8 cellular contexts compared by ENCODE assay signal in genomic region chr6:144006731-144007454, GRCh38. TPM values are rescaled to one million over a fixed set of nuclear protein-coding genes. Genes with fewer than 3 reads are reported as not detected.
DNase-seq lines count a peak whose midpoint lies in the region; ATAC-seq, FAIRE-seq and TF ChIP-seq lines count a peak whose summit lies in the region.

No MANE protein-coding gene starts in this region.

- H3K18ac ChIP-seq in mesendoderm (ENCODE audit: low read length): no peak overlapping the region

- H2BK15ac ChIP-seq in mesendoderm (replicated peaks; ENCODE audit: low read depth): no peak overlapping the region

- peaks cover 6% of the 10 kb centered on the region for H3K4me1 ChIP-seq in CD4-positive, alpha-beta memory T cell (ENCODE audit: insufficient read depth, low read length)
- H3K4me1 ChIP-seq in mesendoderm (ENCODE audit: control insufficient read depth, low read depth, low read length): no peaks in the 10 kb centered on the region

- H3K23ac ChIP-seq in mesendoderm (ENCODE audit: low read length): no peak overlapping the region

- no peak overlapping the region for H4K5ac ChIP-seq in mesendoderm (ENCODE audit: low read length)

- CTCF ChIA-PET in CD4-positive, alpha-beta memory T cell (lab: Charles Lee; ENCODE audit: partially characterized antibody): interaction anchor here (0.9 kb wide), 1 partner anchor 67 kb away, joined by 4 read pairs; no protein-coding TSS in a partner anchor

- H3K4me1 Mint-ChIP-seq in CD4-positive, alpha-beta memory T cell: peaks cover 0 to 10% (median 5%) of the 10 kb centered on the region in 4 donors
- H3K4me1 Mint-ChIP-seq in chondrocyte (ENCODE audit: low read depth): peaks cover 10% of the 10 kb centered on the region

- H3K27me3 ChIP-seq in CD4-positive, alpha-beta memory T cell (ENCODE audit: insufficient read depth, low read length): no peaks in the 10 kb centered on the region
- H3K27me3 ChIP-seq in mesendoderm (ENCODE audit: insufficient read depth, low read length, poor library complexity): peaks cover 5% of the 10 kb centered on the region

- no peak for DNase-seq in CD4-positive, alpha-beta memory T cell
- DNase-seq in M059J (ENCODE audit: low read depth) (peak; percentile 67), chondrocyte (ENCODE audit: low spot score) (no peak), mesendoderm (peak; percentile 19), urothelium cell line (ENCODE audit: low spot score) (peak; percentile 46), NCI-H1105 treated with DMSO at 0.1 percent for 48 hours (lab: John Stamatoyannopoulos, UW) (no peak)

- H3K79me1 ChIP-seq in mesendoderm (ENCODE audit: low read length): no peaks in the 10 kb centered on the region

- H3K4me3 Mint-ChIP-seq in CD4-positive, alpha-beta memory T cell: peak overlapping the region; percentile 58 to 77 (median 65)
- H3K4me3 Mint-ChIP-seq in chondrocyte (ENCODE audit: unreplicated experiment): peak overlapping the region; percentile 74

- no peak overlapping the region for H3K4me3 ChIP-seq in CD4-positive, alpha-beta memory T cell (ENCODE audit: low read length in 2 of 2)
- no peak overlapping the region for H3K4me3 ChIP-seq in mesendoderm (ENCODE audit: low read length)

- no peak overlapping the region for H3K56ac ChIP-seq in mesendoderm (ENCODE audit: low read length)

- no CpG with 5 or more reads among the region's 21 CpGs for whole genome bisulfite sequencing in mesendoderm (ENCODE audit: extremely low coverage, insufficient coverage, low lambda C conversion rate)

- H3K4ac ChIP-seq in mesendoderm (ENCODE audit: low read depth, low read length): no peak overlapping the region

- H3K4me2 ChIP-seq in mesendoderm (ENCODE audit: low read length): no peak overlapping the region

- H2BK120ac ChIP-seq in mesendoderm (ENCODE audit: low read depth, low read length): no peak overlapping the region

- no peak overlapping the region for H3K27ac ChIP-seq in CD4-positive, alpha-beta memory T cell (ENCODE audit: low read depth, low read length)
- H3K27ac ChIP-seq in mesendoderm (ENCODE audit: low read depth, low read length): no peak overlapping the region

- no peaks in the 10 kb centered on the region for H3K9me3 ChIP-seq in CD4-positive, alpha-beta memory T cell (ENCODE audit: control insufficient read depth in 1 of 2, low read length in 2 of 2)

- TF ChIP-seq CTCF in chondrocyte (IDR thresholded peaks at IDR 0.05): no peak

- H2BK5ac ChIP-seq in mesendoderm (ENCODE audit: low read length): no peak overlapping the region

- H2AK5ac ChIP-seq in mesendoderm (ENCODE audit: low read length): no peak overlapping the region

- FAIRE-seq in urothelium cell line (lab: Jason Lieb, UNC): no peak

- peaks cover 6 to 15% of the 10 kb centered on the region in 2 donors for H3K27me3 Mint-ChIP-seq in CD4-positive, alpha-beta memory T cell
- H3K27me3 Mint-ChIP-seq in chondrocyte (ENCODE audit: low read depth): peaks cover 8% of the 10 kb centered on the region

- POLR2A ChIA-PET in CD4-positive, alpha-beta memory T cell (lab: Charles Lee; ENCODE audit: partially characterized antibody): no interaction called here

- H3K36me3 ChIP-seq in CD4-positive, alpha-beta memory T cell (ENCODE audit: insufficient read depth, low read length): no peaks in the 10 kb centered on the region
- no peaks in the 10 kb centered on the region for H3K36me3 ChIP-seq in mesendoderm (ENCODE audit: control insufficient read depth, insufficient read depth, low read length)

- no peak for ATAC-seq in HG03354 (IDR thresholded peaks at IDR 0.05; ENCODE audit: poor library complexity, severe bottlenecking, unreplicated experiment)
- no peak for ATAC-seq in HG03432 (IDR thresholded peaks at IDR 0.05; ENCODE audit: unreplicated experiment)

- H3K27ac Mint-ChIP-seq in CD4-positive, alpha-beta memory T cell: no peak overlapping the region
- peak overlapping the region; percentile 86 for H3K27ac Mint-ChIP-seq in chondrocyte (ENCODE audit: unreplicated experiment)

- peaks cover 0 to 5% (median under 1%) of the 10 kb centered on the region in 8 donors for H3K9me3 Mint-ChIP-seq in CD4-positive, alpha-beta memory T cell
- H3K9me3 Mint-ChIP-seq in chondrocyte (ENCODE audit: low read depth): peaks cover 20% of the 10 kb centered on the region

- no peak overlapping the region for H3K9ac ChIP-seq in mesendoderm (ENCODE audit: low read length)

- H3K36me3 Mint-ChIP-seq in CD4-positive, alpha-beta memory T cell: no peaks in the 10 kb centered on the region
- H3K36me3 Mint-ChIP-seq in chondrocyte (ENCODE audit: low read depth): peaks cover 13% of the 10 kb centered on the region

- intact Hi-C loops in CD4-positive, alpha-beta memory T cell (cut with micrococcal nuclease): no loop called here

- H3K79me2 ChIP-seq in mesendoderm (ENCODE audit: control insufficient read depth, insufficient read depth, low read length): no peaks in the 10 kb centered on the region

- no peak overlapping the region for H4K8ac ChIP-seq in mesendoderm (ENCODE audit: low read depth, low read length)

RNA-seq across cellular contexts. Expression of gene PLAGL1, which starts 1.2 kb away (rescaled TPM):
- 1 to 10 TPM; 4.1 to 4.7 TPM for total RNA-seq in CD4-positive, alpha-beta memory T cell
- 1 to 10 TPM in 1 of 2 donors, under 1 TPM in 1; 0.89 to 1.2 TPM for polyA plus RNA-seq in CD4-positive, alpha-beta memory T cell
- 3.9 and 5.4 TPM in 2 replicates for total RNA-seq in M059J (2014; rRNA removed; shearing (Covaris generic))
- total RNA-seq in chondrocyte: 81.9 to 105 TPM (median 83.1 TPM) in 3 replicates
- polyA plus RNA-seq in mesendoderm (2013, experiment 1 of 2): 3.4 TPM
- polyA plus RNA-seq in mesendoderm (2013, experiment 2 of 2): 3.8 TPM

Comparison
In these comparisons a context has a peak if more than half of its experiments do, and no peak if none do; other contexts are left out.
1. DNase-seq: peak in M059J (single experiment), mesendoderm (single experiment) and urothelium cell line (single experiment); none in CD4-positive, alpha-beta memory T cell (0 of 5), chondrocyte (single experiment) and NCI-H1105 treated with DMSO at 0.1 percent for 48 hours (single experiment).
2. RNA of gene PLAGL1, which starts 1.2 kb away (total RNA-seq): 81.9 to 105 TPM in chondrocyte; 3.9 to 5.4 TPM in M059J and 4.1 to 4.7 TPM in CD4-positive, alpha-beta memory T cell; every median in the first group is over 10 times any median in the second.